ENCODE assay signal across 25 cellular contexts in the genomic region with DNA sequence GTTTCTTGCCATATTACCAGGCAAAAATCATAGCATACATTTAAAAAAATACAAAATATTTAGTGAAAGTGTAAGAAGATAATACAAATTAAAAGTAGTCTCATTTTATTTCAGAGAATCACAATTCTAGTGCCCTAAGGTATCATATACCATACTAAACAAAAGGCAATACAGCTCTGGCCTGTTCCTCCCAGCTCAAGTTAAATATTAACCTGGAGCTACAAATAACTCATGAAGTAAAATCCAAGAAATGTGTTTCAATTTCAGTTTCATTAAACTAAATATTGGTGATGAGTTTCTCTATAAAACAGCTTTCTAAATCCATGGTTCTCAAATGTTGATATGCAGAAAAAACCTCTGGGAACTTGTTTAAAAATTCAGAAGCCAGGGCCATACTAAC.
DNase-seq lines count a peak whose midpoint lies in the region; ATAC-seq, FAIRE-seq and TF ChIP-seq lines count a peak whose summit lies in the region.
"Had no signal": no experiment of that assay in that cellular context is flagged by ENCODE, and none has a peak within 500 bp of the region (broad histone marks: within the 10 kb centered on the region; RNA-seq: fewer than 3 reads in every experiment).

No MANE protein-coding gene starts in this region.

- no peak for TF ChIP-seq POLR2A in stomach (IDR thresholded peaks at IDR 0.05)
- TF ChIP-seq POLR2A in suprapubic skin (IDR thresholded peaks at IDR 0.05) = no peak

- TF ChIP-seq CTCF in activated CD8-positive, alpha-beta T cell treated with anti-CD3 and anti-CD28 coated beads for 36 hours (IDR thresholded peaks at IDR 0.05) = no peak
- no peak for TF ChIP-seq CTCF in kidney (IDR thresholded peaks at IDR 0.05; ENCODE audit: borderline replicate concordance, extremely low read depth, insufficient read depth)
- no peak for TF ChIP-seq CTCF in stomach (IDR thresholded peaks at IDR 0.05)
- TF ChIP-seq CTCF in suprapubic skin (IDR thresholded peaks at IDR 0.05) = no peak

- H3K4me1 Mint-ChIP-seq in activated CD8-positive, alpha-beta T cell treated with anti-CD3 and anti-CD28 coated beads for 36 hours (ENCODE audit: low read depth) = peaks cover 3% of the 10 kb centered on the region
- H3K4me1 Mint-ChIP-seq in activated CD8-positive, alpha-beta T cell treated with anti-CD3 and anti-CD28 coated beads, Interleukin-2, amount 10 ng/mL, durations not matched to agents 7 days and 5 days (ENCODE audit: low read depth) = no peaks in the 10 kb centered on the region
- H3K4me1 Mint-ChIP-seq: activated CD8-positive, alpha-beta memory T cell treated with anti-CD3 and anti-CD28 coated beads, Interleukin-2, amount 10 ng/mL, durations not matched to agents 7 days and 5 days had no signal

- no peak overlapping the region for H3K4me3 ChIP-seq in kidney (ENCODE audit: low read length in 2 of 2)
- no peak overlapping the region for H3K4me3 ChIP-seq in stomach
- no peak overlapping the region for H3K4me3 ChIP-seq in suprapubic skin

- no peak for DNase-seq in activated CD8-positive, alpha-beta T cell treated with anti-CD3 and anti-CD28 coated beads for 36 hours
- DNase-seq in activated CD8-positive, alpha-beta T cell treated with anti-CD3 and anti-CD28 coated beads, Interleukin-2, amount 10 ng/mL, durations not matched to agents 7 days and 5 days = no peak
- DNase-seq in NCI-H526 treated with DMSO at 0.1 percent for 48 hours (lab: John Stamatoyannopoulos, UW) (peak; percentile 17), kidney (no peak), stomach (no peak), suprapubic skin (ENCODE audit: low spot score in 2 of 2) (no peak), GM19240 (ENCODE audit: insufficient read length, low spot score) (no peak)
- DNase-seq: activated CD8-positive, alpha-beta memory T cell treated with anti-CD3 and anti-CD28 coated beads, Interleukin-2, amount 10 ng/mL, durations not matched to agents 7 days and 5 days; BE2C; cerebellar nuclear complex; foreskin melanocyte; islet precursor cell; NCI-H1092; NCI-H1930; NCI-H2227 treated with DMSO at 0.1 percent for 48 hours; occipital lobe; retina; stimulated activated CD4-positive, alpha-beta T cell treated with anti-CD3 and anti-CD28 coated beads, Interleukin-4, amount 100 ng/mL, for 24 hours; stimulated activated naive CD8-positive, alpha-beta T cell treated with anti-CD3 and anti-CD28 coated beads, Interleukin-15, amount 100 ng/mL, for 72 hours had no signal

- H3K4me3 Mint-ChIP-seq in activated CD8-positive, alpha-beta T cell treated with anti-CD3 and anti-CD28 coated beads for 36 hours = no peak overlapping the region
- H3K4me3 Mint-ChIP-seq in activated CD8-positive, alpha-beta T cell treated with anti-CD3 and anti-CD28 coated beads, Interleukin-2, amount 10 ng/mL, durations not matched to agents 7 days and 5 days = no peak overlapping the region
- H3K4me3 Mint-ChIP-seq: activated CD8-positive, alpha-beta memory T cell treated with anti-CD3 and anti-CD28 coated beads, Interleukin-2, amount 10 ng/mL, durations not matched to agents 7 days and 5 days; activated naive CD8-positive, alpha-beta T cell; stimulated activated naive CD8-positive, alpha-beta T cell treated with anti-CD3 and anti-CD28 coated beads, Interleukin-15, amount 100 ng/mL, for 72 hours; type B pancreatic cell had no signal

- H3K36me3 Mint-ChIP-seq in activated CD8-positive, alpha-beta T cell treated with anti-CD3 and anti-CD28 coated beads for 36 hours (ENCODE audit: low read depth) = peaks cover 46% of the 10 kb centered on the region
- H3K36me3 Mint-ChIP-seq in activated CD8-positive, alpha-beta T cell treated with anti-CD3 and anti-CD28 coated beads, Interleukin-2, amount 10 ng/mL, durations not matched to agents 7 days and 5 days (ENCODE audit: low read depth) = peaks cover 40% of the 10 kb centered on the region

- H3K27ac Mint-ChIP-seq in activated CD8-positive, alpha-beta T cell treated with anti-CD3 and anti-CD28 coated beads for 36 hours = peak overlapping the region; percentile 27
- H3K27ac Mint-ChIP-seq in activated CD8-positive, alpha-beta T cell treated with anti-CD3 and anti-CD28 coated beads, Interleukin-2, amount 10 ng/mL, durations not matched to agents 7 days and 5 days = no peak overlapping the region
- H3K27ac Mint-ChIP-seq: activated CD8-positive, alpha-beta memory T cell treated with anti-CD3 and anti-CD28 coated beads, Interleukin-2, amount 10 ng/mL, durations not matched to agents 7 days and 5 days; activated naive CD8-positive, alpha-beta T cell; type B pancreatic cell had no signal

- POLR2A ChIA-PET in activated CD8-positive, alpha-beta T cell treated with anti-CD3 and anti-CD28 coated beads for 36 hours (lab: Charles Lee) = interaction anchor here (0.7 kb wide), 1 partner anchor 109 kb away, joined by 3 read pairs; no protein-coding TSS in a partner anchor
- POLR2A ChIA-PET in activated CD8-positive, alpha-beta T cell treated with anti-CD3 and anti-CD28 coated beads, Interleukin-2, amount 10 ng/mL, durations not matched to agents 7 days and 5 days (lab: Charles Lee) = interaction anchor here (0.5 kb wide), 1 partner anchor 878 kb away, joined by 3 read pairs; no protein-coding TSS in a partner anchor

- no peak overlapping the region for H3K27ac ChIP-seq in kidney (ENCODE audit: low read depth in 2 of 2, low read length in 2 of 2)
- peak overlapping the region in 4 of 5 donors; percentile 11 to 81 (median 30) for H3K27ac ChIP-seq in stomach
- no peak overlapping the region for H3K27ac ChIP-seq in suprapubic skin

- TF ChIP-seq EP300 in stomach (IDR thresholded peaks at IDR 0.05) = no peak
- TF ChIP-seq EP300 in suprapubic skin (IDR thresholded peaks at IDR 0.05) = no peak

- CTCF ChIA-PET in activated CD8-positive, alpha-beta T cell treated with anti-CD3 and anti-CD28 coated beads for 36 hours (lab: Charles Lee) = interaction anchor here (0.9 kb wide), 2 partner anchors 145 to 189 kb away, joined by 3 read pairs; no protein-coding TSS in a partner anchor
- CTCF ChIA-PET in activated CD8-positive, alpha-beta T cell treated with anti-CD3 and anti-CD28 coated beads, Interleukin-2, amount 10 ng/mL, durations not matched to agents 7 days and 5 days (lab: Charles Lee) = interaction anchor here (1.3 kb wide), 1 partner anchor 30 kb away, joined by 3 read pairs; no protein-coding TSS in a partner anchor

- no peak for ATAC-seq in activated CD8-positive, alpha-beta T cell treated with anti-CD3 and anti-CD28 coated beads for 36 hours
- no peak for ATAC-seq in activated CD8-positive, alpha-beta T cell treated with anti-CD3 and anti-CD28 coated beads, Interleukin-2, amount 10 ng/mL, durations not matched to agents 7 days and 5 days
- ATAC-seq in HG03097 (IDR thresholded peaks at IDR 0.05; ENCODE audit: low FRiP score, unreplicated experiment) = no peak
- ATAC-seq: activated CD8-positive, alpha-beta memory T cell treated with anti-CD3 and anti-CD28 coated beads, Interleukin-2, amount 10 ng/mL, durations not matched to agents 7 days and 5 days; HCT116; Right ventricle myocardium inferior; stimulated activated naive CD8-positive, alpha-beta T cell treated with anti-CD3 and anti-CD28 coated beads, Interleukin-15, amount 100 ng/mL, for 72 hours had no signal

- intact Hi-C loops in activated CD8-positive, alpha-beta T cell treated with anti-CD3 and anti-CD28 coated beads for 36 hours (cut with micrococcal nuclease) = no loop called here
- intact Hi-C loops in kidney (cut with DNase I) = no loop called here
- intact Hi-C loops in stomach (cut with DNase I; ENCODE audit: low total_unique reads) = no loop called here

- no peaks in the 10 kb centered on the region for H3K9me3 Mint-ChIP-seq in activated CD8-positive, alpha-beta T cell treated with anti-CD3 and anti-CD28 coated beads for 36 hours
- H3K9me3 Mint-ChIP-seq in activated CD8-positive, alpha-beta T cell treated with anti-CD3 and anti-CD28 coated beads, Interleukin-2, amount 10 ng/mL, durations not matched to agents 7 days and 5 days (ENCODE audit: insufficient read depth) = no peaks in the 10 kb centered on the region
- H3K9me3 Mint-ChIP-seq: stimulated activated naive CD8-positive, alpha-beta T cell treated with anti-CD3 and anti-CD28 coated beads, Interleukin-15, amount 100 ng/mL, for 72 hours; type B pancreatic cell had no signal

- peaks cover 15 to 52% of the 10 kb centered on the region in 2 donors for H3K36me3 ChIP-seq in kidney (ENCODE audit: control insufficient read depth in 1 of 2, insufficient read depth in 2 of 2, low read length in 2 of 2)
- peaks cover 53 to 100% (median 100%) of the 10 kb centered on the region in 4 donors for H3K36me3 ChIP-seq in stomach
- H3K36me3 ChIP-seq in suprapubic skin = peaks cover 85% of the 10 kb centered on the region

- no peaks in the 10 kb centered on the region for H3K27me3 Mint-ChIP-seq in activated CD8-positive, alpha-beta T cell treated with anti-CD3 and anti-CD28 coated beads for 36 hours
- H3K27me3 Mint-ChIP-seq in activated CD8-positive, alpha-beta T cell treated with anti-CD3 and anti-CD28 coated beads, Interleukin-2, amount 10 ng/mL, durations not matched to agents 7 days and 5 days (ENCODE audit: low read depth) = no peaks in the 10 kb centered on the region
- H3K27me3 Mint-ChIP-seq: activated CD8-positive, alpha-beta memory T cell treated with anti-CD3 and anti-CD28 coated beads, Interleukin-2, amount 10 ng/mL, durations not matched to agents 7 days and 5 days; activated naive CD8-positive, alpha-beta T cell; stimulated activated naive CD8-positive, alpha-beta T cell treated with anti-CD3 and anti-CD28 coated beads, Interleukin-15, amount 100 ng/mL, for 72 hours; type B pancreatic cell had no signal

- H3K4me1 ChIP-seq in kidney (ENCODE audit: control insufficient read depth in 1 of 2, insufficient read depth in 1 of 2, low read depth in 1 of 2, low read length in 2 of 2) = no peaks in the 10 kb centered on the region
- peaks cover 0 to 32% (median 7%) of the 10 kb centered on the region in 4 donors for H3K4me1 ChIP-seq in stomach
- no peaks in the 10 kb centered on the region for H3K4me1 ChIP-seq in suprapubic skin
- H3K4me1 ChIP-seq: BE2C had no signal

- FAIRE-seq in kidney (lab: Jason Lieb, UNC) = peak; percentile 60
- FAIRE-seq: A204.1 had no signal

- H3K9ac ChIP-seq in kidney (ENCODE audit: low read length in 2 of 2) = no peak overlapping the region

- H3K9me3 ChIP-seq in kidney (ENCODE audit: control insufficient read depth in 1 of 2, low read length in 2 of 2) (no peaks in the 10 kb centered on the region), stomach (no peaks in the 10 kb centered on the region), suprapubic skin (no peaks in the 10 kb centered on the region)
- H3K9me3 ChIP-seq: BE2C had no signal

- H3K27me3 ChIP-seq in stomach (no peaks in the 10 kb centered on the region), suprapubic skin (no peaks in the 10 kb centered on the region)
- H3K27me3 ChIP-seq: BE2C had no signal

Comparison
In these comparisons a context has a peak if more than half of its experiments do, and no peak if none do; other contexts are left out.
1. H3K27ac ChIP-seq: peak in stomach (4 of 5); none in kidney (0 of 2) and suprapubic skin (single experiment).